Comparison of ENCODE assay signal across 8 cellular contexts in the genomic region with DNA sequence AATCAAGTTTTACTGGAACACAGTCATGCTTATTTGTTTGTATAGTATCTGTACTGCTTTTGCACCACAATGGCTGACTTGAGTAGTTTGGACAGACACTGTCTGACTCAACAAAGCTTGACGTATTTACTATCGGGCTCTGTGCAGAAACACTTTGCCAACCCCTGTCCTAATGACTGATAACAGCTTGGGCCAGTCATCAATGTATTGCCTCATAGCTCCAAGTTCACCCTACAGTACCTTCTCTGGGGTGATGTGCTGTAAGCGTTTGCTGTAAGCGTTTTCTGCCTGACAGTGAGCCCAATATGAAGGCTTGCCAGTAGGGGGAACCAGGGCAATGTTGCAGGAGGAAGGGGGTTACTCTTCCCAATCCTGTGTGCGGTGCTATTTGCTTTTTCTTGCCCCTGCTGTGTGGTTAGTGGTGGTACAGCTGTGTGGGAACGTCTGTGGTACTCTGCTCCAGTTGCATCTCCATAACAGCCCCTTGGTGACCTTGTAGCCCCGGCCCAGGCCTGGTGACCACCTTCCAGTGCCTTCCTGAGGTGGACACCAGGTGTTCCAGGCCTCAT. TPM values are rescaled to one million over a fixed set of nuclear protein-coding genes. Genes with fewer than 3 reads are reported as not detected.
DNase-seq lines count a peak whose midpoint lies in the region; ATAC-seq and TF ChIP-seq lines count a peak whose summit lies in the region.

No MANE protein-coding gene starts in this region.

- 0 out of 2 replicates have a peak overlapping the region, but pooled peaks have one; percentile 20 for H2AFZ ChIP-seq in GM23248

- H3K27ac ChIP-seq in GM23248 (peak overlapping the region; percentile 39; the same call in 1 of the 2 replicates), sigmoid colon (no peak overlapping the region)

- H3K27me3 ChIP-seq in GM23248 (replicated peaks; ENCODE audit: insufficient read depth) (peaks cover 22% of the 10 kb centered on the region; the same call in 1 of the 2 replicates), sigmoid colon (peaks cover 0 to 24% (median 7%) of the 10 kb centered on the region in 3 donors)

- no peak overlapping the region for H3K4me3 ChIP-seq in GM23248
- H3K4me3 ChIP-seq in choroid plexus epithelial cell (ENCODE audit: low read depth, low read length) = no peak overlapping the region
- H3K4me3 ChIP-seq in sigmoid colon = no peak overlapping the region

- H3K4me1 ChIP-seq in GM23248 (ENCODE audit: insufficient read depth) = peaks cover 15% of the 10 kb centered on the region; the same call in 1 of the 2 replicates
- H3K4me1 ChIP-seq in sigmoid colon = no peaks in the 10 kb centered on the region

- intact Hi-C loops in sigmoid colon (cut with DNase I) = no loop called here

- no peak overlapping the region for H3K4me2 ChIP-seq in GM23248 (ENCODE audit: unreplicated experiment)

- peak; percentile 68 for TF ChIP-seq CTCF in AG09319 (IDR thresholded peaks at IDR 0.05; ENCODE audit: low read depth, low read length)
- peak; percentile 89 for TF ChIP-seq CTCF in choroid plexus epithelial cell (conservative IDR thresholded peaks at IDR 0.05; ENCODE audit: low read depth, low read length)
- no peak for TF ChIP-seq CTCF in sigmoid colon (IDR thresholded peaks at IDR 0.05)

- peaks cover 8% of the 10 kb centered on the region for H3K4me1 Mint-ChIP-seq in memory B cell

- 19% methylated on average over 7 of the region's 7 CpGs for WGBS in GM23248 (ENCODE audit: low coverage in 1 of 2, low lambda C conversion rate in 2 of 2, missing lambda C conversion rate in 2 of 2), 2 experiments
- 30 to 44% methylated on average over 7 of the region's 7 CpGs for WGBS in sigmoid colon, 2 donors

- in situ Hi-C loops in GM23248 (cut with MboI) = loop anchor here (10.0 to 25.0 kb wide), 2 partner anchors 145 to 457 kb away; no protein-coding TSS in a partner anchor

- no peak overlapping the region for H3K27ac Mint-ChIP-seq in memory B cell

- H3K9me3 Mint-ChIP-seq in memory B cell = no peaks in the 10 kb centered on the region

- H4K20me1 ChIP-seq in GM23248 (ENCODE audit: insufficient read depth) = no peaks in the 10 kb centered on the region

- peak; percentile 37 for ATAC-seq in memory B cell (ENCODE audit: low read depth)
- ATAC-seq in GM21526 (IDR thresholded peaks at IDR 0.05; ENCODE audit: low FRiP score, unreplicated experiment) = no peak

- no peak for TF ChIP-seq EP300 in sigmoid colon (IDR thresholded peaks at IDR 0.05)

- H3K4me3 Mint-ChIP-seq in memory B cell = no peak overlapping the region

- DNase-seq in AG09319 (ENCODE audit: extremely low read depth, low read depth) (peak; percentile 41), GM23248 (peak; percentile 96), NCI-H82 (lab: John Stamatoyannopoulos, UW) (peak; percentile 79), choroid plexus epithelial cell (ENCODE audit: low read depth) (peak; percentile 96), memory B cell (ENCODE audit: low spot score in 2 of 2) (no peak), C1 segment of cervical spinal cord (lab: John Stamatoyannopoulos, UW) (no peak), sigmoid colon (no peak)

- no peaks in the 10 kb centered on the region for H3K9me2 ChIP-seq in GM23248 (ENCODE audit: insufficient read depth)

- TF ChIP-seq POLR2A in sigmoid colon (IDR thresholded peaks at IDR 0.05) = no peak

- H3K9me3 ChIP-seq in GM23248 (ENCODE audit: low read depth) (no peaks in the 10 kb centered on the region), sigmoid colon (no peaks in the 10 kb centered on the region)

- no peaks in the 10 kb centered on the region for H3K79me2 ChIP-seq in GM23248 (ENCODE audit: insufficient read depth)

- no peaks in the 10 kb centered on the region for H3K36me3 Mint-ChIP-seq in memory B cell

- peaks cover 8% of the 10 kb centered on the region; the same call in 1 of the 2 replicates for H3F3A ChIP-seq in GM23248 (ENCODE audit: insufficient read depth)

- peaks cover 13% of the 10 kb centered on the region for H3K27me3 Mint-ChIP-seq in memory B cell

- H3K36me3 ChIP-seq in GM23248 (ENCODE audit: low read depth) (no peaks in the 10 kb centered on the region), sigmoid colon (no peaks in the 10 kb centered on the region)

- H3K9ac ChIP-seq in GM23248 = no peak overlapping the region

RNA-seq across cellular contexts. Expression of a gene that starts 5.4 kb away (rescaled TPM):
- not detected in 2 replicates for total RNA-seq in GM23248 (2014; rRNA removed; shearing (Covaris generic))
- polyA plus RNA-seq in GM23248 (2016; fragmentation: Nextera tagmentation; extraction: Ambion mirVana) = not detected in 2 replicates
- total RNA-seq in sigmoid colon = not detected
- polyA plus RNA-seq in sigmoid colon = not detected

RNA-seq across cellular contexts. Expression of a gene that starts 31.3 kb away (rescaled TPM):
- total RNA-seq in GM23248 (2014; rRNA removed; shearing (Covaris generic)) = 12.2 and 15.6 TPM in 2 replicates
- polyA plus RNA-seq in GM23248 (2016; fragmentation: Nextera tagmentation; extraction: Ambion mirVana) = 23.2 and 24.1 TPM in 2 replicates
- 10 to 100 TPM; 13.5 to 62.0 (median 18.6) TPM for total RNA-seq in sigmoid colon
- 10 to 100 TPM in 2 of 3 donors, 1 to 10 TPM in 1; 5.4 to 36.7 (median 10.4) TPM for polyA plus RNA-seq in sigmoid colon

Comparison
In these comparisons a context has a peak if more than half of its experiments do, and no peak if none do; other contexts are left out.
1. DNase-seq: peak in AG09319 (single experiment), GM23248 (single experiment), NCI-H82 (single experiment) and choroid plexus epithelial cell (single experiment); none in memory B cell (0 of 2), C1 segment of cervical spinal cord (0 of 14) and sigmoid colon (single experiment).
2. CTCF ChIP-seq: peak in AG09319 (single experiment) and choroid plexus epithelial cell (single experiment); none in sigmoid colon (0 of 4).